ENCODE assay signal across 8 cellular contexts in the genomic region with DNA sequence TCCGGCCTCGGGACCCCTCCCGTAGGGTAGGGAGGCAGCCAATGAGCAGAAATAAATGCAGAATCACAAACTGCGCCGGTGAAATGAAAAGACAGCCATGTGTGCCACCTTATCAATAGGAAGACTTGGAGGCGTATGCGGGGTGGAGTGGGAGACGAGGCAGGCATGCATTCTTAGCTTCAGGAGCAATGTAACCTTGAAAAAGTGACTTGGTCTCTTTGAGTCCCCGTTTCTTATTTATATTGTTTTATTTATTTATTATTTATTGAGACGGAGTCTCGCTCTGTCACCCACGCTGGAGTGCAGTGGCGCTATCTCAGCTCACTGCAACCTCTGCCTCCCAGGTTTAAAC. TPM values are rescaled to one million over a fixed set of nuclear protein-coding genes. Genes with fewer than 3 reads are reported as not detected.
DNase-seq lines count a peak whose midpoint lies in the region; ATAC-seq, FAIRE-seq and TF ChIP-seq lines count a peak whose summit lies in the region.

No MANE protein-coding gene starts in this region.

- TF ChIP-seq RAD21 in HepG2 (CRISPR knock-in tag; IDR thresholded peaks at IDR 0.05), result no peak

- intact Hi-C loops in HepG2 (cut with micrococcal nuclease; ENCODE audit: unreplicated experiment), result no loop called here
- intact Hi-C loops in testis (cut with DNase I; ENCODE audit: low total_unique reads), result no loop called here

- POLR2A ChIA-PET in HepG2 (lab: Yijun Ruan, JAX), result interaction anchor here (0.9 to 1.9 kb wide), 8 partner anchors 10 to 276 kb away, joined by 3 to 10 read pairs (median 5); a partner anchor contains a TSS

- peaks cover 0 to 3% of the 10 kb centered on the region in 2 donors for H3K36me3 Mint-ChIP-seq in activated T-cell treated with anti-CD3 and anti-CD28 coated beads, Interleukin-2, amount 50 U/mL, for 72 hours (ENCODE audit: insufficient read depth in 2 of 2)

- in situ Hi-C loops in HepG2 (cut with HindIII; ENCODE audit: extremely low pct_ligation_motif_present, low pct_unique_long_range_greater_than_20kb), result no loop called here

- H4K20me1 ChIP-seq in HepG2 (ENCODE audit: insufficient read depth, low read length), result no peaks in the 10 kb centered on the region

- H3K4me3 ChIP-seq in WI38 (ENCODE audit: low read depth, low read length) (peak overlapping the region; percentile 57; the same call in 1 of the 2 replicates), HepG2 (replicated peaks in 1 of 3; ENCODE audit: insufficient read depth in 1 of 3, low read depth in 2 of 3, low read length in 3 of 3) (no peak overlapping the region), testis (peak overlapping the region; percentile 42 to 47)

- H3K27me3 Mint-ChIP-seq in activated T-cell treated with anti-CD3 and anti-CD28 coated beads, Interleukin-2, amount 50 U/mL, for 72 hours (ENCODE audit: low read depth), result no peaks in the 10 kb centered on the region

- no peak for TF ChIP-seq POLR2A in HepG2 (IDR thresholded peaks at IDR 0.05; ENCODE audit: insufficient read depth in 1 of 2, low read depth in 2 of 2, low read length in 2 of 2)
- no peak for TF ChIP-seq POLR2A in testis (IDR thresholded peaks at IDR 0.05)

- 12% methylated on average over 12 of the region's 13 CpGs for WGBS in HepG2 (ENCODE audit: low lambda C conversion rate)
- WGBS in testis, 2 donors, result 35 to 41% methylated on average over 13 of the region's 13 CpGs

- H3K9me3 ChIP-seq in HepG2 (ENCODE audit: low read length) (no peaks in the 10 kb centered on the region), testis (no peaks in the 10 kb centered on the region)

- no peak for FAIRE-seq in HepG2 (lab: Jason Lieb, UNC)

- H3K9ac ChIP-seq in HepG2 (ENCODE audit: insufficient read depth, low read depth, low read length), result no peak overlapping the region

- H3K27me3 ChIP-seq in HepG2 (ENCODE audit: control insufficient read depth in 1 of 2, insufficient read depth in 2 of 2, low read length in 2 of 2) (peaks cover 1 to 36% of the 10 kb centered on the region in 2 experiments; a peak in 4 of 5 replicates), testis (no peaks in the 10 kb centered on the region)

- TF ChIP-seq CTCF in WI38 (IDR thresholded peaks at IDR 0.05; ENCODE audit: low read depth, low read length) (no peak), HepG2 (CRISPR knock-in tag; IDR thresholded peaks at IDR 0.05) (no peak), testis (IDR thresholded peaks at IDR 0.05) (no peak)

- BruUV-seq in HepG2 (replicated peaks; lab: Mats Ljungman, UMichigan), result no TSS peak

- H3K27ac ChIP-seq in HepG2 (ENCODE audit: extremely low read length, insufficient read depth, low read length) (no peak overlapping the region), testis (no peak overlapping the region)

- H3K4me3 Mint-ChIP-seq in activated T-cell treated with anti-CD3 and anti-CD28 coated beads, Interleukin-2, amount 50 U/mL, for 72 hours, result peak overlapping the region; percentile 72 to 81

- no peaks in the 10 kb centered on the region for H3K36me3 ChIP-seq in HepG2 (replicated peaks in 1 of 2; ENCODE audit: control insufficient read depth in 1 of 2, insufficient read depth in 2 of 2, low read length in 2 of 2)
- H3K36me3 ChIP-seq in testis (ENCODE audit: low read depth, missing control alignments), result no peaks in the 10 kb centered on the region

- peak overlapping the region; percentile 59 for H3K4me2 ChIP-seq in HepG2 (ENCODE audit: low read depth, low read length)

- H3K4me1 ChIP-seq in HepG2 (ENCODE audit: insufficient read depth, low read length) (peaks cover 20% of the 10 kb centered on the region), testis (no peaks in the 10 kb centered on the region)

- H3K9me3 Mint-ChIP-seq in activated T-cell treated with anti-CD3 and anti-CD28 coated beads, Interleukin-2, amount 50 U/mL, for 72 hours, result peaks cover 2 to 3% of the 10 kb centered on the region in 2 donors

- H3K79me2 ChIP-seq in HepG2 (ENCODE audit: insufficient read depth, low read length), result no peaks in the 10 kb centered on the region

- H2AFZ ChIP-seq in HepG2 (ENCODE audit: low read length), result no peak overlapping the region

- TF ChIP-seq EP300 in HepG2 (IDR thresholded peaks at IDR 0.05; ENCODE audit: low read depth in 2 of 2, low read length in 2 of 2), result no peak
- TF ChIP-seq EP300 in HepG2 (CRISPR knock-in tag; IDR thresholded peaks at IDR 0.05; ENCODE audit: borderline replicate concordance), result no peak

- CTCF ChIA-PET in HepG2 (lab: Yijun Ruan, JAX; ENCODE audit: low intra/inter-chr PET ratio, low total read pairs), result interaction anchor here (1.1 to 2.0 kb wide), 3 partner anchors 36 to 363 kb away, joined by 3 to 24 read pairs (median 10); no protein-coding TSS in a partner anchor

- ATAC-seq in activated T-cell treated with anti-CD3 and anti-CD28 coated beads, Interleukin-2, amount 50 U/mL, for 72 hours (replicated peaks in 1 of 2), result no peak
- no peak for ATAC-seq in HepG2

- DNase-seq in activated T-cell treated with anti-CD3 and anti-CD28 coated beads, Interleukin-2, amount 50 U/mL, for 72 hours, result no peak
- DNase-seq in activated T-cell treated with anti-CD3 and anti-CD28 coated beads, Interleukin-2, amount 50 U/mL, for 48 hours, result no peak
- no peak for DNase-seq in HepG2 (ENCODE audit: low spot score)
- no peak for DNase-seq in testis
- DNase-seq in islet precursor cell, result no peak
- no peak for DNase-seq in HuH-7 (ENCODE audit: low spot score)
- DNase-seq in NAMALWA (ENCODE audit: low spot score), result no peak

- H3K27ac Mint-ChIP-seq in activated T-cell treated with anti-CD3 and anti-CD28 coated beads, Interleukin-2, amount 50 U/mL, for 72 hours, result no peak overlapping the region

- H3K4me1 Mint-ChIP-seq in activated T-cell treated with anti-CD3 and anti-CD28 coated beads, Interleukin-2, amount 50 U/mL, for 72 hours (ENCODE audit: low read depth), result peaks cover 25% of the 10 kb centered on the region

RNA-seq across cellular contexts. Expression of a gene that starts 16.0 kb away (rescaled TPM):
- total RNA-seq in activated T-cell treated with anti-CD3 and anti-CD28 coated beads, Interleukin-2, amount 50 U/mL, for 72 hours, result 1 to 10 TPM; 1.2 to 1.7 TPM
- not detected in 2 replicates for total RNA-seq in HepG2 (2016; rRNA removed; fragmentation: Illumina TruSeq; extraction: Trizol)
- total RNA-seq in HepG2 (2016; cell fraction: cytosol; rRNA removed; fragmentation: Illumina TruSeq; extraction: Trizol; ENCODE audit: low read depth), result not detected in 2 replicates
- not detected in 2 replicates for total RNA-seq in HepG2 (2016; cell fraction: insoluble cytoplasmic fraction; rRNA removed; fragmentation: Illumina TruSeq; extraction: Trizol)
- total RNA-seq in HepG2 (2016; cell fraction: membrane; rRNA removed; fragmentation: Illumina TruSeq; extraction: Trizol), result not detected in 2 replicates
- total RNA-seq in HepG2 (2016; cell fraction: nucleus; rRNA removed; fragmentation: Illumina TruSeq; extraction: Trizol), result not detected in 2 replicates
- 0.03 TPM in 1 of 2 replicates, not detected in the other for polyA plus RNA-seq in HepG2 (2011; rRNA removed)
- polyA plus RNA-seq in HepG2 (2011; cell fraction: cytosol; rRNA removed), result not detected in 2 replicates
- 0.10 and 0.61 TPM in 2 replicates for polyA plus RNA-seq in HepG2 (2011; cell fraction: nucleus; rRNA removed)
- polyA plus RNA-seq in HepG2 (2012), result 0.03 TPM in 1 of 2 replicates, not detected in the other
- not detected in 2 replicates for polyA plus RNA-seq in HepG2 (2016; cell fraction: cytosol; fragmentation: Illumina TruSeq; extraction: Trizol; ENCODE audit: low read depth)
- not detected in 2 replicates for polyA plus RNA-seq in HepG2 (2016; cell fraction: insoluble cytoplasmic fraction; fragmentation: Illumina TruSeq; extraction: Trizol; ENCODE audit: low read depth)
- polyA plus RNA-seq in HepG2 (2016; cell fraction: membrane; fragmentation: Illumina TruSeq; extraction: Trizol; ENCODE audit: low read depth), result not detected in 2 replicates
- not detected in 2 replicates for polyA plus RNA-seq in HepG2 (2016; cell fraction: nucleus; fragmentation: Illumina TruSeq; extraction: Trizol; ENCODE audit: insufficient read depth, low read depth)
- 0.04 and 0.14 TPM in 2 replicates for polyA minus RNA-seq in HepG2 (2011; rRNA and poly(A)+ RNA removed; ENCODE audit: low replicate concordance)
- polyA minus RNA-seq in HepG2 (2011; cell fraction: cytosol; rRNA and poly(A)+ RNA removed), result not detected in 2 replicates
- 0.12 TPM in 1 of 2 replicates, not detected in the other for polyA minus RNA-seq in HepG2 (2011; cell fraction: nucleus; rRNA and poly(A)+ RNA removed)
- total RNA-seq in testis, result 1 to 10 TPM; 6.4 to 6.9 TPM
- polyA plus RNA-seq in testis (ENCODE audit: insufficient read depth, low read depth, low replicate concordance), result 10.7 TPM

RNA-seq across cellular contexts. Expression of a gene that starts 19.2 kb away (rescaled TPM):
- 10 to 100 TPM; 19.2 to 20.5 TPM for total RNA-seq in activated T-cell treated with anti-CD3 and anti-CD28 coated beads, Interleukin-2, amount 50 U/mL, for 72 hours
- total RNA-seq in HepG2 (2016; rRNA removed; fragmentation: Illumina TruSeq; extraction: Trizol), result 14.7 and 22.3 TPM in 2 replicates
- total RNA-seq in HepG2 (2016; cell fraction: cytosol; rRNA removed; fragmentation: Illumina TruSeq; extraction: Trizol; ENCODE audit: low read depth), result 15.7 and 17.4 TPM in 2 replicates
- 14.8 and 26.5 TPM in 2 replicates for total RNA-seq in HepG2 (2016; cell fraction: insoluble cytoplasmic fraction; rRNA removed; fragmentation: Illumina TruSeq; extraction: Trizol)
- total RNA-seq in HepG2 (2016; cell fraction: membrane; rRNA removed; fragmentation: Illumina TruSeq; extraction: Trizol), result 24.1 and 26.6 TPM in 2 replicates
- 17.7 and 22.1 TPM in 2 replicates for total RNA-seq in HepG2 (2016; cell fraction: nucleus; rRNA removed; fragmentation: Illumina TruSeq; extraction: Trizol)
- 20.7 and 24.7 TPM in 2 replicates for polyA plus RNA-seq in HepG2 (2011; rRNA removed)
- 17.5 and 24.6 TPM in 2 replicates for polyA plus RNA-seq in HepG2 (2011; cell fraction: cytosol; rRNA removed)
- 37.8 and 42.1 TPM in 2 replicates for polyA plus RNA-seq in HepG2 (2011; cell fraction: nucleus; rRNA removed)
- 19.0 and 25.8 TPM in 2 replicates for polyA plus RNA-seq in HepG2 (2012)
- 18.4 and 22.8 TPM in 2 replicates for polyA plus RNA-seq in HepG2 (2016; cell fraction: cytosol; fragmentation: Illumina TruSeq; extraction: Trizol; ENCODE audit: low read depth)
- polyA plus RNA-seq in HepG2 (2016; cell fraction: insoluble cytoplasmic fraction; fragmentation: Illumina TruSeq; extraction: Trizol; ENCODE audit: low read depth), result 16.4 and 17.1 TPM in 2 replicates
- polyA plus RNA-seq in HepG2 (2016; cell fraction: membrane; fragmentation: Illumina TruSeq; extraction: Trizol; ENCODE audit: low read depth), result 23.9 and 24.7 TPM in 2 replicates
- polyA plus RNA-seq in HepG2 (2016; cell fraction: nucleus; fragmentation: Illumina TruSeq; extraction: Trizol; ENCODE audit: insufficient read depth, low read depth), result 40.3 and 41.0 TPM in 2 replicates
- polyA minus RNA-seq in HepG2 (2011; rRNA and poly(A)+ RNA removed; ENCODE audit: low replicate concordance), result 4.3 and 11.1 TPM in 2 replicates
- 4.5 and 6.5 TPM in 2 replicates for polyA minus RNA-seq in HepG2 (2011; cell fraction: cytosol; rRNA and poly(A)+ RNA removed)
- polyA minus RNA-seq in HepG2 (2011; cell fraction: nucleus; rRNA and poly(A)+ RNA removed), result 3.2 and 5.3 TPM in 2 replicates
- total RNA-seq in testis, result 10 to 100 TPM; 12.0 to 16.0 TPM
- 17.3 TPM for polyA plus RNA-seq in testis (ENCODE audit: insufficient read depth, low read depth, low replicate concordance)

RNA-seq across cellular contexts. Expression of a gene that starts 27.8 kb away (rescaled TPM):
- total RNA-seq in activated T-cell treated with anti-CD3 and anti-CD28 coated beads, Interleukin-2, amount 50 U/mL, for 72 hours, result 1 to 10 TPM; 7.9 to 9.0 TPM
- total RNA-seq in HepG2 (2016; rRNA removed; fragmentation: Illumina TruSeq; extraction: Trizol) (1.00 and 1.2 TPM in 2 replicates), testis (10 to 100 TPM; 31.3 to 53.7 TPM)
- 0.53 and 0.91 TPM in 2 replicates for total RNA-seq in HepG2 (2016; cell fraction: cytosol; rRNA removed; fragmentation: Illumina TruSeq; extraction: Trizol; ENCODE audit: low read depth)
- total RNA-seq in HepG2 (2016; cell fraction: insoluble cytoplasmic fraction; rRNA removed; fragmentation: Illumina TruSeq; extraction: Trizol), result 0.98 and 1.1 TPM in 2 replicates
- total RNA-seq in HepG2 (2016; cell fraction: membrane; rRNA removed; fragmentation: Illumina TruSeq; extraction: Trizol), result 1.9 and 2.5 TPM in 2 replicates
- 1.2 TPM in 2 replicates for total RNA-seq in HepG2 (2016; cell fraction: nucleus; rRNA removed; fragmentation: Illumina TruSeq; extraction: Trizol)
- polyA plus RNA-seq in HepG2 (2011; rRNA removed) (0.48 and 0.54 TPM in 2 replicates), testis (ENCODE audit: insufficient read depth, low read depth, low replicate concordance) (33.8 TPM)
- polyA plus RNA-seq in HepG2 (2011; cell fraction: cytosol; rRNA removed), result 0.19 and 0.56 TPM in 2 replicates
- 2.8 and 4.7 TPM in 2 replicates for polyA plus RNA-seq in HepG2 (2011; cell fraction: nucleus; rRNA removed)
- polyA plus RNA-seq in HepG2 (2012), result 1.7 and 1.9 TPM in 2 replicates
- polyA plus RNA-seq in HepG2 (2016; cell fraction: cytosol; fragmentation: Illumina TruSeq; extraction: Trizol; ENCODE audit: low read depth), result 0.40 and 0.47 TPM in 2 replicates
- 1.4 and 2.1 TPM in 2 replicates for polyA plus RNA-seq in HepG2 (2016; cell fraction: insoluble cytoplasmic fraction; fragmentation: Illumina TruSeq; extraction: Trizol; ENCODE audit: low read depth)
- 1.1 and 2.4 TPM in 2 replicates for polyA plus RNA-seq in HepG2 (2016; cell fraction: membrane; fragmentation: Illumina TruSeq; extraction: Trizol; ENCODE audit: low read depth)
- 2.5 and 2.7 TPM in 2 replicates for polyA plus RNA-seq in HepG2 (2016; cell fraction: nucleus; fragmentation: Illumina TruSeq; extraction: Trizol; ENCODE audit: insufficient read depth, low read depth)
- 0.75 and 2.3 TPM in 2 replicates for polyA minus RNA-seq in HepG2 (2011; rRNA and poly(A)+ RNA removed; ENCODE audit: low replicate concordance)
- polyA minus RNA-seq in HepG2 (2011; cell fraction: cytosol; rRNA and poly(A)+ RNA removed), result 1.9 and 2.1 TPM in 2 replicates
- 0.62 and 1.8 TPM in 2 replicates for polyA minus RNA-seq in HepG2 (2011; cell fraction: nucleus; rRNA and poly(A)+ RNA removed)

RNA-seq across cellular contexts. Expression of a gene that starts 32.7 kb away (rescaled TPM):
- not detected for total RNA-seq in activated T-cell treated with anti-CD3 and anti-CD28 coated beads, Interleukin-2, amount 50 U/mL, for 72 hours
- total RNA-seq in HepG2 (2016; rRNA removed; fragmentation: Illumina TruSeq; extraction: Trizol), result 0.24 and 0.45 TPM in 2 replicates
- total RNA-seq in HepG2 (2016; cell fraction: cytosol; rRNA removed; fragmentation: Illumina TruSeq; extraction: Trizol; ENCODE audit: low read depth), result not detected in 2 replicates
- not detected in 2 replicates for total RNA-seq in HepG2 (2016; cell fraction: insoluble cytoplasmic fraction; rRNA removed; fragmentation: Illumina TruSeq; extraction: Trizol)
- total RNA-seq in HepG2 (2016; cell fraction: membrane; rRNA removed; fragmentation: Illumina TruSeq; extraction: Trizol), result 0.22 and 0.28 TPM in 2 replicates
- total RNA-seq in HepG2 (2016; cell fraction: nucleus; rRNA removed; fragmentation: Illumina TruSeq; extraction: Trizol), result not detected in 2 replicates
- polyA plus RNA-seq in HepG2 (2011; rRNA removed), result 0.14 TPM in 1 of 2 replicates, not detected in the other
- polyA plus RNA-seq in HepG2 (2011; cell fraction: cytosol; rRNA removed), result 0.13 and 0.16 TPM in 2 replicates
- 1.0 and 1.3 TPM in 2 replicates for polyA plus RNA-seq in HepG2 (2011; cell fraction: nucleus; rRNA removed)
- 0.25 and 0.45 TPM in 2 replicates for polyA plus RNA-seq in HepG2 (2012)
- not detected in 2 replicates for polyA plus RNA-seq in HepG2 (2016; cell fraction: cytosol; fragmentation: Illumina TruSeq; extraction: Trizol; ENCODE audit: low read depth)
- polyA plus RNA-seq in HepG2 (2016; cell fraction: insoluble cytoplasmic fraction; fragmentation: Illumina TruSeq; extraction: Trizol; ENCODE audit: low read depth), result 0.22 and 0.32 TPM in 2 replicates
- not detected in 2 replicates for polyA plus RNA-seq in HepG2 (2016; cell fraction: membrane; fragmentation: Illumina TruSeq; extraction: Trizol; ENCODE audit: low read depth)
- polyA plus RNA-seq in HepG2 (2016; cell fraction: nucleus; fragmentation: Illumina TruSeq; extraction: Trizol; ENCODE audit: insufficient read depth, low read depth), result not detected in 2 replicates
- 0.54 TPM in 1 of 2 replicates, not detected in the other for polyA minus RNA-seq in HepG2 (2011; rRNA and poly(A)+ RNA removed; ENCODE audit: low replicate concordance)
- 0.59 and 0.79 TPM in 2 replicates for polyA minus RNA-seq in HepG2 (2011; cell fraction: cytosol; rRNA and poly(A)+ RNA removed)
- polyA minus RNA-seq in HepG2 (2011; cell fraction: nucleus; rRNA and poly(A)+ RNA removed), result not detected in 2 replicates
- total RNA-seq in testis, result under 1 TPM; 0.87 to 0.99 TPM
- 1.3 TPM for polyA plus RNA-seq in testis (ENCODE audit: insufficient read depth, low read depth, low replicate concordance)

RNA-seq across cellular contexts. Expression of a gene that starts 39.7 kb away (rescaled TPM):
- total RNA-seq in activated T-cell treated with anti-CD3 and anti-CD28 coated beads, Interleukin-2, amount 50 U/mL, for 72 hours, result not detected
- total RNA-seq in HepG2 (2016; rRNA removed; fragmentation: Illumina TruSeq; extraction: Trizol) (not detected in 2 replicates), testis (not detected)
- total RNA-seq in HepG2 (2016; cell fraction: cytosol; rRNA removed; fragmentation: Illumina TruSeq; extraction: Trizol; ENCODE audit: low read depth), result not detected in 2 replicates
- total RNA-seq in HepG2 (2016; cell fraction: insoluble cytoplasmic fraction; rRNA removed; fragmentation: Illumina TruSeq; extraction: Trizol), result not detected in 2 replicates
- not detected in 2 replicates for total RNA-seq in HepG2 (2016; cell fraction: membrane; rRNA removed; fragmentation: Illumina TruSeq; extraction: Trizol)
- total RNA-seq in HepG2 (2016; cell fraction: nucleus; rRNA removed; fragmentation: Illumina TruSeq; extraction: Trizol), result not detected in 2 replicates
- polyA plus RNA-seq in HepG2 (2011; rRNA removed) (not detected in 2 replicates), testis (ENCODE audit: insufficient read depth, low read depth, low replicate concordance) (not detected)
- not detected in 2 replicates for polyA plus RNA-seq in HepG2 (2011; cell fraction: cytosol; rRNA removed)
- polyA plus RNA-seq in HepG2 (2011; cell fraction: nucleus; rRNA removed), result not detected in 2 replicates
- polyA plus RNA-seq in HepG2 (2012), result not detected in 2 replicates
- not detected in 2 replicates for polyA plus RNA-seq in HepG2 (2016; cell fraction: cytosol; fragmentation: Illumina TruSeq; extraction: Trizol; ENCODE audit: low read depth)
- not detected in 2 replicates for polyA plus RNA-seq in HepG2 (2016; cell fraction: insoluble cytoplasmic fraction; fragmentation: Illumina TruSeq; extraction: Trizol; ENCODE audit: low read depth)
- polyA plus RNA-seq in HepG2 (2016; cell fraction: membrane; fragmentation: Illumina TruSeq; extraction: Trizol; ENCODE audit: low read depth), result not detected in 2 replicates
- polyA plus RNA-seq in HepG2 (2016; cell fraction: nucleus; fragmentation: Illumina TruSeq; extraction: Trizol; ENCODE audit: insufficient read depth, low read depth), result not detected in 2 replicates
- polyA minus RNA-seq in HepG2 (2011; rRNA and poly(A)+ RNA removed; ENCODE audit: low replicate concordance), result not detected in 2 replicates
- not detected in 2 replicates for polyA minus RNA-seq in HepG2 (2011; cell fraction: cytosol; rRNA and poly(A)+ RNA removed)
- polyA minus RNA-seq in HepG2 (2011; cell fraction: nucleus; rRNA and poly(A)+ RNA removed), result not detected in 2 replicates

Comparison
In these comparisons a context has a peak if more than half of its experiments do, and no peak if none do; other contexts are left out.
1. H3K4me3 ChIP-seq: peak in WI38 (single experiment) and testis (2 of 2); none in HepG2 (0 of 3).